ENCODE assay signal across 16 cellular contexts in the genomic region with DNA sequence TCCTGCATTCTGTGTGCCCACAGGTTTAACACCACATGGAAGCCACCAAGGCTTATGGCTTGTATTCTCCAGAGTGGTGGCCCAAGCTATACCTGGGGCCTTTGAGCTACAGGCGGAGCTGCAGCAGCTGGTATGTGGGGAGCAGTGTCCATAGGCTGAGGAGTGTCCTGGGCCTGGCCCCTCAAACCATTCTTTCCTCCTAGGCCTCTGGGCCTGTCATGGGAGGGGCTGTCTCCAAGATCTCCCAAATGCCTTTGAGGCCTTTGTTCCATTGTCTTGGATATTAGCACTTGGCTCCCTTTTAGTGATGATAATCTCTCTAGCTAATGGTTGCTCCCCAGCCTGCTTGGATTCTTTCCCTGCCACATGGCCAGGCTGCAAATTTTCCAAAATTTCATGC.
"Had no signal": no experiment of that assay in that cellular context is flagged by ENCODE, and none has a peak within 500 bp of the region (broad histone marks: within the 10 kb centered on the region; RNA-seq: fewer than 3 reads in every experiment).

No MANE protein-coding gene starts in this region.

- ATAC-seq: activated naive CD8-positive, alpha-beta T cell treated with anti-CD3 and anti-CD28 coated beads, Interleukin-2, amount 50 U/mL, for 24 hours; lower lobe of right lung had no signal

- H3K4me3 Mint-ChIP-seq: activated naive CD8-positive, alpha-beta T cell treated with anti-CD3 and anti-CD28 coated beads, Interleukin-2, amount 50 U/mL, for 24 hours; central memory CD8-positive, alpha-beta T cell; nephron progenitor cell; stimulated activated naive CD8-positive, alpha-beta T cell treated with anti-CD3 and anti-CD28 coated beads, Interleukin-15, Interleukin-2, amounts not matched to agents 100 ng/mL and 50 ng/mL, for 24 hours had no signal

- H3K27ac Mint-ChIP-seq: activated naive CD8-positive, alpha-beta T cell treated with anti-CD3 and anti-CD28 coated beads, Interleukin-2, amount 50 U/mL, for 24 hours; nephron progenitor cell; stimulated activated naive CD8-positive, alpha-beta T cell treated with anti-CD3 and anti-CD28 coated beads, Interleukin-15, Interleukin-2, amounts not matched to agents 100 ng/mL and 50 ng/mL, for 24 hours had no signal

- H3K9me3 Mint-ChIP-seq: central memory CD8-positive, alpha-beta T cell had no signal

- H3K27me3 ChIP-seq: brain microvascular endothelial cell, esophagus squamous epithelium, vagina had no signal

- H3K4me3 ChIP-seq: coronary artery, esophagus squamous epithelium, lower lobe of right lung, vagina had no signal

- H3K27ac ChIP-seq: brain microvascular endothelial cell, coronary artery, esophagus squamous epithelium, lower lobe of right lung, vagina had no signal

- H3K9me3 ChIP-seq: vagina had no signal

- H3K27me3 Mint-ChIP-seq: activated naive CD8-positive, alpha-beta T cell treated with anti-CD3 and anti-CD28 coated beads, Interleukin-2, amount 50 U/mL, for 24 hours; central memory CD8-positive, alpha-beta T cell; stimulated activated naive CD8-positive, alpha-beta T cell treated with anti-CD3 and anti-CD28 coated beads, Interleukin-15, Interleukin-2, amounts not matched to agents 100 ng/mL and 50 ng/mL, for 24 hours had no signal

- DNase-seq: activated CD4-positive, alpha-beta T cell treated with anti-CD3 and anti-CD28 coated beads, Interleukin-2, amount 50 U/mL, for 48 hours; activated naive CD8-positive, alpha-beta T cell treated with anti-CD3 and anti-CD28 coated beads, Interleukin-2, amount 50 U/mL, for 24 hours; anterior cingulate cortex; brain microvascular endothelial cell; effector CD8-positive, alpha-beta T cell; esophagus squamous epithelium; nephron progenitor cell; occipital lobe; stimulated activated CD4-positive, alpha-beta T cell treated with anti-CD3 and anti-CD28 coated beads, Interleukin-2, amount 100 ng/mL, for 24 hours; SW 1271; trophoblast cell had no signal

- H3K36me3 ChIP-seq: brain microvascular endothelial cell, esophagus squamous epithelium, lower lobe of right lung, vagina had no signal
